ENCODE assay signal across 9 cellular contexts in the genomic region with DNA sequence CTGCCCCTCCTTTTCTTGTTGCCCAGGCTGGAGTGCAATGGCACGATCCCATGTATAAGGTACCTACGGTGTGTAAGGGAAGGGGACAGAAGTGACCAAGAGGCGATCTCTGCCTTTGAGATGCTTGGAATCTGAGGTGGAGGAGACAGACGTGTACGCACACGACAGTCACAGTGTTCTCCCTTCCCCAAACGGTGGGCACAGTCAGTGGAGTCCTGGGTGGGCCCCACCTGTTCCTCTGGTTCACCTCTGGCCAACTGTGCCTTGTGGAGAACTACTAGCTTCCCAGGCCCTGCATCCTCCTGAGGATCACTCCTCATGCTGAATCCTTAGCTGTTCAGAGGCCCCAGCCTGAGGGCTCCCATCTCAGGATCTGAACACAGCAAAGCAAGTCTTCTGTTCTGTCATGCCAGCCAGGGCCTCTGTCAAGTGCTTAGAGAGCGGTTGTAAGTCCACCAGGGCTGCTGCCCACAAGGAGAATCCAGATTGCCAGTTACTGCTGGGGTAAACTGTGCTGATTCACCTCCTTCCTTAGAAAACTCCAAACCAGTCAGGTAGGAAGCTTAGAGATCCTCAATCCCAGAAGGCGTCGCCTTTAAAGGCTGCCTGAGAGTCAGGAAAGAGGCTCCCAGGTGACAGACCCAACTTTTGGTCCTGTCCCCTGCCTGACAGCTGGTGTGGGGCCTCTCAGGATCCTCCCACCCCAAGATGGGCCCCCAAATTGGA. TPM values are rescaled to one million over a fixed set of nuclear protein-coding genes. Genes with fewer than 3 reads are reported as not detected.
DNase-seq lines count a peak whose midpoint lies in the region; ATAC-seq, FAIRE-seq and TF ChIP-seq lines count a peak whose summit lies in the region.
"Had no signal": no experiment of that assay in that cellular context is flagged by ENCODE, and none has a peak within 500 bp of the region (broad histone marks: within the 10 kb centered on the region; RNA-seq: fewer than 3 reads in every experiment).

No MANE protein-coding gene starts in this region.

- no peak for TF ChIP-seq EP300 in GM12878 (IDR thresholded peaks at IDR 0.05; ENCODE audit: borderline replicate concordance in 1 of 2, control insufficient read depth in 1 of 2, low read depth in 2 of 2, low read length in 2 of 2)

- no peak overlapping the region for H2AFZ ChIP-seq in GM12878 (ENCODE audit: control insufficient read depth, low read depth, low read length)

- DNase-seq in left ventricle myocardium inferior, result no peak
- DNase-seq in right cardiac atrium, result no peak
- DNase-seq in GM12878 (ENCODE audit: low read depth, low spot score), result no peak
- DNase-seq in mesendoderm, result no peak
- DNase-seq in upper lobe of right lung, result no peak
- DNase-seq in NCI-H526 (lab: John Stamatoyannopoulos, UW), result no peak
- DNase-seq in NCI-H1930 (lab: John Stamatoyannopoulos, UW), result no peak
- DNase-seq in WERI-Rb-1, result no peak

- H3K36me3 ChIP-seq in left ventricle myocardium inferior, result no peaks in the 10 kb centered on the region
- H3K36me3 ChIP-seq in GM12878 (ENCODE audit: control insufficient read depth in 2 of 2, insufficient read depth in 2 of 2, low read length in 1 of 2), result no peaks in the 10 kb centered on the region; a peak in 2 of 4 replicates
- H3K36me3 ChIP-seq in mesendoderm (ENCODE audit: control insufficient read depth, insufficient read depth, low read length), result no peaks in the 10 kb centered on the region
- H3K36me3 ChIP-seq in upper lobe of right lung, result no peaks in the 10 kb centered on the region
- H3K36me3 ChIP-seq in WERI-Rb-1, result peaks cover 23% of the 10 kb centered on the region
- H3K36me3 ChIP-seq: cardiac muscle cell had no signal

- no peaks in the 10 kb centered on the region for H4K20me1 ChIP-seq in GM12878 (ENCODE audit: control insufficient read depth, insufficient read depth)

- H3K18ac ChIP-seq in mesendoderm (ENCODE audit: low read length), result no peak overlapping the region

- H3K27ac ChIP-seq in left ventricle myocardium inferior (replicated peaks), result peak overlapping the region; percentile 92
- H3K27ac ChIP-seq in right cardiac atrium (ENCODE audit: low read length), result no peak overlapping the region
- peak overlapping the region; percentile 37; the same call in 1 of the 2 replicates for H3K27ac ChIP-seq in GM12878 (ENCODE audit: control insufficient read depth, insufficient read depth)
- no peak overlapping the region for H3K27ac ChIP-seq in mesendoderm (ENCODE audit: low read depth, low read length)
- no peak overlapping the region for H3K27ac ChIP-seq in upper lobe of right lung
- no peak overlapping the region for H3K27ac ChIP-seq in WERI-Rb-1
- H3K27ac ChIP-seq: cardiac muscle cell had no signal

- SMC1A ChIA-PET in GM12878 (lab: Charles Lee; ENCODE audit: uncharacterized antibody, unreplicated experiment), result interaction anchor here (3.0 kb wide), 1 partner anchor 9 kb away, joined by 7 read pairs; no protein-coding TSS in a partner anchor

- RAD21 ChIA-PET in GM12878 (lab: Charles Lee; ENCODE audit: unreplicated experiment), result no interaction called here

- WGBS in right cardiac atrium, result 89% methylated on average over 10 of the region's 10 CpGs
- 87% methylated on average over 10 of the region's 10 CpGs for WGBS in GM12878 (ENCODE audit: insufficient coverage, insufficient replicate concordance, low lambda C conversion rate, missing lambda C conversion rate)
- no CpG with 5 or more reads among the region's 10 CpGs for WGBS in mesendoderm (ENCODE audit: extremely low coverage, insufficient coverage, low lambda C conversion rate)

- H2AK5ac ChIP-seq in mesendoderm (ENCODE audit: low read length), result no peak overlapping the region

- no peak overlapping the region for H2BK15ac ChIP-seq in mesendoderm (replicated peaks; ENCODE audit: low read depth)

- TF ChIP-seq CTCF in left ventricle myocardium inferior (IDR thresholded peaks at IDR 0.05; ENCODE audit: borderline replicate concordance) (no peak), GM12878 (IDR thresholded peaks at IDR 0.05 in 2 of 3, conservative IDR thresholded peaks at IDR 0.05 in 1 of 3; ENCODE audit: control insufficient read depth in 2 of 3, extremely low read depth in 1 of 3, insufficient read depth in 1 of 3, low read depth in 3 of 3, low read length in 3 of 3) (no peak), upper lobe of right lung (IDR thresholded peaks at IDR 0.05) (no peak), WERI-Rb-1 (IDR thresholded peaks at IDR 0.05; ENCODE audit: low read depth, low read length) (no peak)

- no peak overlapping the region for H3K23ac ChIP-seq in mesendoderm (ENCODE audit: low read length)

- intact Hi-C loops in left ventricle myocardium inferior (cut with micrococcal nuclease), result no loop called here
- intact Hi-C loops in right cardiac atrium (cut with DNase I), result no loop called here
- intact Hi-C loops in GM12878 (cut with micrococcal nuclease; ENCODE audit: unreplicated experiment), result no loop called here
- intact Hi-C loops in upper lobe of right lung (cut with DNase I), result no loop called here

- FAIRE-seq in GM12878 (lab: Jason Lieb, UNC), result no peak

- H4K8ac ChIP-seq in mesendoderm (ENCODE audit: low read depth, low read length), result no peak overlapping the region

- no peak overlapping the region for H3K4ac ChIP-seq in mesendoderm (ENCODE audit: low read depth, low read length)

- H3K4me2 ChIP-seq in GM12878 (ENCODE audit: control insufficient read depth, insufficient read depth), result peak overlapping the region; percentile 79
- no peak overlapping the region for H3K4me2 ChIP-seq in mesendoderm (ENCODE audit: low read length)

- peak overlapping the region; percentile 76; the same call in 1 of the 2 replicates for H3K9ac ChIP-seq in GM12878 (ENCODE audit: control insufficient read depth, insufficient read depth, low read length)
- H3K9ac ChIP-seq in mesendoderm (ENCODE audit: low read length), result peak overlapping the region; percentile 85

- peaks cover 44% of the 10 kb centered on the region for H3K79me2 ChIP-seq in GM12878 (ENCODE audit: control insufficient read depth, insufficient read depth, low read length)
- peaks cover 4% of the 10 kb centered on the region for H3K79me2 ChIP-seq in mesendoderm (ENCODE audit: control insufficient read depth, insufficient read depth, low read length)

- H3K27me3 ChIP-seq in left ventricle myocardium inferior (ENCODE audit: low read depth) (no peaks in the 10 kb centered on the region), right cardiac atrium (ENCODE audit: control insufficient read depth, insufficient read depth) (no peaks in the 10 kb centered on the region), GM12878 (replicated peaks in 1 of 2; ENCODE audit: control insufficient read depth in 2 of 2, insufficient read depth in 2 of 2, low read length in 1 of 2) (no peaks in the 10 kb centered on the region), mesendoderm (ENCODE audit: insufficient read depth, low read length, poor library complexity) (no peaks in the 10 kb centered on the region), upper lobe of right lung (no peaks in the 10 kb centered on the region), WERI-Rb-1 (ENCODE audit: insufficient read depth, low read depth, severe bottlenecking) (no peaks in the 10 kb centered on the region)
- H3K27me3 ChIP-seq: cardiac muscle cell had no signal

- H3K4me3 ChIP-seq in left ventricle myocardium inferior, result peak overlapping the region; percentile 93
- H3K4me3 ChIP-seq in right cardiac atrium (ENCODE audit: low read length), result no peak overlapping the region
- peak overlapping the region; percentile 89; the same call in 1 of the 2 replicates for H3K4me3 ChIP-seq in GM12878
- H3K4me3 ChIP-seq in mesendoderm (ENCODE audit: low read length), result no peak overlapping the region
- peak overlapping the region; percentile 95 for H3K4me3 ChIP-seq in upper lobe of right lung
- no peak overlapping the region for H3K4me3 ChIP-seq in WERI-Rb-1 (ENCODE audit: low read depth, low read length)

- CTCF ChIA-PET in GM12878 (lab: Yijun Ruan, JAX), result interaction anchor here (0.6 kb wide), 1 partner anchor 9 kb away, joined by 3 read pairs; no protein-coding TSS in a partner anchor

- H4K5ac ChIP-seq in mesendoderm (ENCODE audit: low read length), result no peak overlapping the region

- in situ Hi-C loops in GM12878 (cut with MboI), result no loop called here

- peaks cover 22% of the 10 kb centered on the region for H3K79me1 ChIP-seq in mesendoderm (ENCODE audit: low read length)

- no peak for TF ChIP-seq RAD21 in GM12878 (IDR thresholded peaks at IDR 0.05; ENCODE audit: insufficient read depth, low read depth, low read length)

- peak overlapping the region; percentile 91 for H3K56ac ChIP-seq in mesendoderm (ENCODE audit: low read length)

- ATAC-seq in right cardiac atrium (no peak), GM12878 (no peak), upper lobe of right lung (no peak)

- H3K9me3 ChIP-seq in left ventricle myocardium inferior (replicated peaks), result no peaks in the 10 kb centered on the region
- no peaks in the 10 kb centered on the region for H3K9me3 ChIP-seq in right cardiac atrium (ENCODE audit: control insufficient read depth, low read length)
- H3K9me3 ChIP-seq in GM12878 (replicated peaks; ENCODE audit: control insufficient read depth, insufficient read depth, low read length), result no peaks in the 10 kb centered on the region
- H3K9me3 ChIP-seq in upper lobe of right lung, result no peaks in the 10 kb centered on the region
- peaks cover 4% of the 10 kb centered on the region for H3K9me3 ChIP-seq in WERI-Rb-1 (ENCODE audit: severe bottlenecking)

- POLR2A ChIA-PET in GM12878 (lab: Charles Lee), result no interaction called here

- H3K4me1 ChIP-seq in left ventricle myocardium inferior, result peaks cover 72% of the 10 kb centered on the region
- peaks cover 20% of the 10 kb centered on the region for H3K4me1 ChIP-seq in right cardiac atrium (ENCODE audit: control insufficient read depth, insufficient read depth, low read length)
- H3K4me1 ChIP-seq in GM12878 (ENCODE audit: control insufficient read depth, insufficient read depth, low read length), result peaks cover 14% of the 10 kb centered on the region; the same call in 1 of the 2 replicates
- H3K4me1 ChIP-seq in mesendoderm (ENCODE audit: control insufficient read depth, low read depth, low read length), result peaks cover 2% of the 10 kb centered on the region
- peaks cover 48% of the 10 kb centered on the region for H3K4me1 ChIP-seq in upper lobe of right lung

- BruUV-seq in GM12878 (replicated peaks; lab: Mats Ljungman, UMichigan), result no TSS peak

- no peak overlapping the region for H2BK5ac ChIP-seq in mesendoderm (ENCODE audit: low read length)

- H2BK120ac ChIP-seq in mesendoderm (ENCODE audit: low read depth, low read length), result no peak overlapping the region

- no peak for TF ChIP-seq POLR2A in GM12878 (IDR thresholded peaks at IDR 0.05; ENCODE audit: low read depth, low read length)

RNA-seq across cellular contexts. Expression of a gene that starts 1.6 kb away (rescaled TPM):
- 19.6 TPM for total RNA-seq in left ventricle myocardium inferior
- 10 to 100 TPM; 22.0 to 34.3 (median 26.5) TPM for total RNA-seq in right cardiac atrium
- 18.8 TPM for polyA plus RNA-seq in right cardiac atrium
- total RNA-seq in GM12878 (2013; cell fraction: nucleolus; rRNA removed), result 17.9 and 18.7 TPM in 2 replicates
- total RNA-seq in GM12878 (2014; rRNA removed), result 9.8 and 10.5 TPM in 2 replicates
- total RNA-seq in GM12878 (2014; rRNA removed; fragmentation: Illumina TruSeq; extraction: Trizol), result 6.0 and 6.1 TPM in 2 replicates
- 9.8 and 10.1 TPM in 2 replicates for total RNA-seq in GM12878 (2021)
- 3.0 TPM for polyA plus RNA-seq in GM12878 (2011; ENCODE audit: low read depth)
- polyA plus RNA-seq in GM12878 (2011; rRNA removed), result 2.8 and 5.3 TPM in 2 replicates
- 7.4 and 8.6 TPM in 2 replicates for polyA plus RNA-seq in GM12878 (2011; cell fraction: cytosol; rRNA removed)
- polyA plus RNA-seq in GM12878 (2011; cell fraction: nucleus; rRNA removed), result 3.5 and 4.8 TPM in 2 replicates
- polyA plus RNA-seq in GM12878 (2012), result 3.2 and 4.7 TPM in 2 replicates
- polyA plus RNA-seq in GM12878 (2014; fragmentation: Illumina TruSeq; extraction: Trizol), result 3.4 and 6.0 TPM in 2 replicates
- 1 to 10 TPM; 4.0 to 9.6 TPM for polyA plus RNA-seq in GM12878 (2014; fragmentation: Nextera tagmentation; extraction: Ambion mirVana)
- 7.4 and 7.6 TPM in 2 replicates for polyA plus RNA-seq in GM12878 (2014; rRNA removed)
- 1 to 10 TPM; 8.6 to 9.3 TPM for polyA plus RNA-seq in GM12878 (2016; fragmentation: Nextera tagmentation; extraction: Ambion mirVana)
- polyA minus RNA-seq in GM12878 (2011; rRNA and poly(A)+ RNA removed), result 10.5 and 15.1 TPM in 2 replicates
- polyA minus RNA-seq in GM12878 (2011; cell fraction: cytosol; rRNA and poly(A)+ RNA removed), result 4.8 and 6.1 TPM in 2 replicates
- polyA minus RNA-seq in GM12878 (2011; cell fraction: nucleus; rRNA and poly(A)+ RNA removed), result 5.2 and 10.0 TPM in 2 replicates
- 11.1 TPM for polyA plus RNA-seq in mesendoderm (2013, experiment 1 of 2)
- polyA plus RNA-seq in mesendoderm (2013, experiment 2 of 2), result 10.8 TPM
- total RNA-seq in upper lobe of right lung, result 42.2 TPM

RNA-seq across cellular contexts. Expression of a gene that starts 20.2 kb away (rescaled TPM):
- total RNA-seq in left ventricle myocardium inferior (2.5 TPM), right cardiac atrium (under 1 TPM in 2 of 4 donors, not detected in 2; 0.71 to 0.91 TPM), GM12878 (2014; rRNA removed) (32.4 and 33.7 TPM in 2 replicates), GM12878 (2014; rRNA removed; fragmentation: Illumina TruSeq; extraction: Trizol) (34.4 and 36.0 TPM in 2 replicates), GM12878 (2021) (32.1 and 33.7 TPM in 2 replicates), upper lobe of right lung (0.78 TPM)
- polyA plus RNA-seq in right cardiac atrium (0.18 TPM), GM12878 (2011; rRNA removed) (42.7 and 46.5 TPM in 2 replicates), GM12878 (2014; fragmentation: Illumina TruSeq; extraction: Trizol) (35.9 and 39.0 TPM in 2 replicates), GM12878 (2014; fragmentation: Nextera tagmentation; extraction: Ambion mirVana) (10 to 100 TPM in 1 of 2 experiments, 1 to 10 TPM in 1; 8.1 to 19.0 TPM), GM12878 (2014; rRNA removed) (38.7 and 40.4 TPM in 2 replicates), GM12878 (2016; fragmentation: Nextera tagmentation; extraction: Ambion mirVana) (10 to 100 TPM; 52.5 to 66.6 TPM)
- total RNA-seq in GM12878 (2013; cell fraction: nucleolus; rRNA removed), result 5.4 and 6.9 TPM in 2 replicates
- polyA plus RNA-seq in GM12878 (2011; ENCODE audit: low read depth), result 9.0 TPM
- 47.4 and 49.4 TPM in 2 replicates for polyA plus RNA-seq in GM12878 (2011; cell fraction: cytosol; rRNA removed)
- 17.5 and 24.4 TPM in 2 replicates for polyA plus RNA-seq in GM12878 (2011; cell fraction: nucleus; rRNA removed)
- 12.7 and 14.6 TPM in 2 replicates for polyA plus RNA-seq in GM12878 (2012)
- 20.3 and 36.9 TPM in 2 replicates for polyA minus RNA-seq in GM12878 (2011; rRNA and poly(A)+ RNA removed)
- polyA minus RNA-seq in GM12878 (2011; cell fraction: cytosol; rRNA and poly(A)+ RNA removed), result 12.4 and 13.8 TPM in 2 replicates
- 4.8 and 8.7 TPM in 2 replicates for polyA minus RNA-seq in GM12878 (2011; cell fraction: nucleus; rRNA and poly(A)+ RNA removed)
- polyA plus RNA-seq in mesendoderm (2013, experiment 1 of 2), result 21.7 TPM
- polyA plus RNA-seq in mesendoderm (2013, experiment 2 of 2), result 22.9 TPM

Comparison
In these comparisons a context has a peak if more than half of its experiments do, and no peak if none do; other contexts are left out.
1. H3K27ac ChIP-seq: peak in left ventricle myocardium inferior (single experiment) and GM12878 (single experiment); none in right cardiac atrium (single experiment), mesendoderm (single experiment), upper lobe of right lung (single experiment) and WERI-Rb-1 (single experiment).
2. H3K4me3 ChIP-seq: peak in left ventricle myocardium inferior (single experiment), GM12878 (single experiment) and upper lobe of right lung (single experiment); none in right cardiac atrium (single experiment), mesendoderm (single experiment) and WERI-Rb-1 (single experiment).